23 cellular contexts compared by ENCODE assay signal in genomic region chr9:88947581-88948573, GRCh38. TPM values are rescaled to one million over a fixed set of nuclear protein-coding genes. Genes with fewer than 3 reads are reported as not detected.
DNase-seq lines count a peak whose midpoint lies in the region; ATAC-seq, FAIRE-seq and TF ChIP-seq lines count a peak whose summit lies in the region.
"Had no signal": no experiment of that assay in that cellular context is flagged by ENCODE, and none has a peak within 500 bp of the region (broad histone marks: within the 10 kb centered on the region; RNA-seq: fewer than 3 reads in every experiment).

No MANE protein-coding gene starts in this region.

- H3K27ac ChIP-seq in GM23248 = no peak overlapping the region
- no peak overlapping the region for H3K27ac ChIP-seq in pancreas
- H3K27ac ChIP-seq in small intestine (ENCODE audit: low read depth in 1 of 2, low read length in 1 of 2) = no peak overlapping the region
- no peak overlapping the region for H3K27ac ChIP-seq in adrenal gland
- H3K27ac ChIP-seq: ascending aorta, colonic mucosa, gastrocnemius medialis had no signal

- H3K27me3 ChIP-seq in GM23248 (replicated peaks; ENCODE audit: insufficient read depth) = no peaks in the 10 kb centered on the region
- H3K27me3 ChIP-seq in pancreas = no peaks in the 10 kb centered on the region
- no peaks in the 10 kb centered on the region for H3K27me3 ChIP-seq in small intestine (ENCODE audit: control insufficient read depth in 2 of 2, insufficient read depth in 2 of 2, low read length in 2 of 2)
- H3K27me3 ChIP-seq in adrenal gland = no peaks in the 10 kb centered on the region
- H3K27me3 ChIP-seq: ascending aorta, BE2C, colonic mucosa, gastrocnemius medialis, MG63 had no signal

- in situ Hi-C loops in GM23248 (cut with MboI) = no loop called here

- intact Hi-C loops in pancreas (cut with DNase I) (no loop called here), adrenal gland (cut with DNase I) (no loop called here)

- H3K4me1 ChIP-seq in GM23248 (ENCODE audit: insufficient read depth) = peaks cover 24% of the 10 kb centered on the region
- peaks cover 0 to 16% (median 9%) of the 10 kb centered on the region in 3 donors for H3K4me1 ChIP-seq in pancreas
- H3K4me1 ChIP-seq in small intestine (ENCODE audit: control insufficient read depth in 2 of 2, insufficient read depth in 1 of 2, low read depth in 1 of 2, low read length in 1 of 2) = peaks cover 5 to 8% of the 10 kb centered on the region in 2 donors
- peaks cover 0 to 13% of the 10 kb centered on the region in 2 donors for H3K4me1 ChIP-seq in adrenal gland (replicated peaks in 1 of 2)
- H3K4me1 ChIP-seq: ascending aorta, colonic mucosa, gastrocnemius medialis had no signal

- H3K9me3 ChIP-seq in GM23248 (ENCODE audit: low read depth) = no peaks in the 10 kb centered on the region
- no peaks in the 10 kb centered on the region for H3K9me3 ChIP-seq in pancreas
- no peaks in the 10 kb centered on the region for H3K9me3 ChIP-seq in small intestine (ENCODE audit: control insufficient read depth, low read depth)
- no peaks in the 10 kb centered on the region for H3K9me3 ChIP-seq in adrenal gland (replicated peaks in 1 of 3)
- H3K9me3 ChIP-seq: ascending aorta, BE2C, Caco-2, colonic mucosa, gastrocnemius medialis, MG63 had no signal

- H3K9ac ChIP-seq in GM23248 = no peak overlapping the region

- TF ChIP-seq CTCF in fibroblast of mammary gland (conservative IDR thresholded peaks at IDR 0.05; ENCODE audit: control insufficient read depth, insufficient read depth, low read depth, low read length) (no peak), pancreas (IDR thresholded peaks at IDR 0.05) (no peak), adrenal gland (IDR thresholded peaks at IDR 0.05) (no peak)

- H3K79me2 ChIP-seq in GM23248 (ENCODE audit: insufficient read depth) = no peaks in the 10 kb centered on the region

- no peak overlapping the region for H3K4me3 ChIP-seq in GM23248
- H3K4me3 ChIP-seq in fibroblast of mammary gland (ENCODE audit: control insufficient read depth, low read depth, low read length) = no peak overlapping the region
- no peak overlapping the region for H3K4me3 ChIP-seq in skeletal muscle cell (ENCODE audit: low read depth, low read length)
- no peak overlapping the region for H3K4me3 ChIP-seq in pancreas
- no peak overlapping the region for H3K4me3 ChIP-seq in small intestine (ENCODE audit: low read depth in 1 of 2, low read length in 2 of 2)
- no peak overlapping the region for H3K4me3 ChIP-seq in adrenal gland
- H3K4me3 ChIP-seq: ascending aorta, colonic mucosa, gastrocnemius medialis, MG63 had no signal

- DNase-seq in GM23248 = peak; percentile 58
- peak; percentile 4 for DNase-seq in amniotic stem cell (lab: John Stamatoyannopoulos, UW)
- DNase-seq in fibroblast of mammary gland (ENCODE audit: low read depth) = peak; percentile 38
- peak; percentile 51 for DNase-seq in skeletal muscle cell (ENCODE audit: low read depth)
- DNase-seq in pancreas = no peak
- no peak for DNase-seq in small intestine
- DNase-seq in adrenal gland = no peak
- DNase-seq: activated CD4-positive, alpha-beta T cell treated with anti-CD3 and anti-CD28 coated beads, Interleukin-2, amount 50 U/mL, for 1 hour; BE2C; Caco-2; colonic mucosa; gastrocnemius medialis; MG63; NCI-H1436 treated with DMSO at 0.1 percent for 48 hours; NCI-H524 treated with DMSO at 0.1 percent for 48 hours; retina; SHP77 had no signal

- H3K9me2 ChIP-seq in GM23248 (ENCODE audit: insufficient read depth) = no peaks in the 10 kb centered on the region

- FAIRE-seq in pancreas (lab: Jason Lieb, UNC) (no peak), small intestine (lab: Jason Lieb, UNC) (no peak)
- FAIRE-seq: endometrium had no signal

- TF ChIP-seq POLR2A in adrenal gland (IDR thresholded peaks at IDR 0.05) = no peak

- WGBS in GM23248 (ENCODE audit: low coverage in 1 of 2, low lambda C conversion rate in 2 of 2, missing lambda C conversion rate in 2 of 2), 2 experiments = 71 to 80% methylated on average over 5 of the region's 5 CpGs
- 54 to 65% methylated on average over 5 of the region's 5 CpGs for WGBS in pancreas, 2 donors
- 68 to 91% (median 73%) methylated on average over 5 of the region's 5 CpGs for WGBS in small intestine, 3 donors
- WGBS in adrenal gland, 4 donors = 55 to 78% (median 62%) methylated on average over 5 of the region's 5 CpGs

- no peak overlapping the region for H3K4me2 ChIP-seq in GM23248 (ENCODE audit: unreplicated experiment)

- H4K20me1 ChIP-seq in GM23248 (ENCODE audit: insufficient read depth) = no peaks in the 10 kb centered on the region

- ATAC-seq in pancreas (no peak), GM21447 (IDR thresholded peaks at IDR 0.05; ENCODE audit: unreplicated experiment) (no peak)
- ATAC-seq: gastrocnemius medialis; HCT116; left lobe of liver; stimulated activated effector memory CD8-positive, alpha-beta T cell treated with anti-CD3 and anti-CD28 coated beads, Interleukin-12 subunit alpha, Interleukin-12 subunit beta, amount 100 ng/mL, for 72 hours had no signal

- H2AFZ ChIP-seq in GM23248 = no peak overlapping the region

- peaks cover 29% of the 10 kb centered on the region for H3F3A ChIP-seq in GM23248 (ENCODE audit: insufficient read depth)

- no peaks in the 10 kb centered on the region for H3K36me3 ChIP-seq in GM23248 (ENCODE audit: low read depth)
- no peaks in the 10 kb centered on the region for H3K36me3 ChIP-seq in pancreas
- no peaks in the 10 kb centered on the region for H3K36me3 ChIP-seq in small intestine (ENCODE audit: control insufficient read depth in 2 of 2, insufficient read depth in 2 of 2, low read length in 2 of 2)
- H3K36me3 ChIP-seq in adrenal gland (replicated peaks in 1 of 2) = no peaks in the 10 kb centered on the region
- H3K36me3 ChIP-seq: ascending aorta, BE2C, colonic mucosa, gastrocnemius medialis, MG63 had no signal

RNA-seq across cellular contexts. Expression of gene S1PR3, which starts 43.4 kb away (rescaled TPM):
- 15.8 and 16.9 TPM in 2 replicates for total RNA-seq in GM23248 (2014; rRNA removed; shearing (Covaris generic))
- 11.8 and 11.9 TPM in 2 replicates for polyA plus RNA-seq in GM23248 (2016; fragmentation: Nextera tagmentation; extraction: Ambion mirVana)
- total RNA-seq in pancreas = 1 to 10 TPM; 1.4 to 4.1 (median 2.8) TPM
- polyA plus RNA-seq in pancreas = 1 to 10 TPM; 1.8 to 1.9 TPM
- 1 to 10 TPM in 1 of 3 donors, under 1 TPM in 2; 0.22 to 6.1 (median 0.54) TPM for polyA plus RNA-seq in small intestine
- total RNA-seq in adrenal gland = 100 to 1,000 TPM in 1 of 8 donors, 10 to 100 TPM in 7; 44.1 to 108 (median 66.6) TPM
- polyA plus RNA-seq in adrenal gland = 10 to 100 TPM; 14.1 to 85.6 (median 17.4) TPM

Comparison
In these comparisons a context has a peak if more than half of its experiments do, and no peak if none do; other contexts are left out.
1. DNase-seq: peak in GM23248 (single experiment), amniotic stem cell (single experiment), fibroblast of mammary gland (single experiment) and skeletal muscle cell (single experiment); none in pancreas (0 of 6), small intestine (single experiment) and adrenal gland (0 of 7).